8 cellular contexts compared by ENCODE assay signal in genomic region chr20:35329435-35330139, GRCh38. TPM values are rescaled to one million over a fixed set of nuclear protein-coding genes. Genes with fewer than 3 reads are reported as not detected.
A peak's percentile ranks its signal among the peaks of the same experiment; 100 is the strongest.
DNase-seq lines count a peak whose midpoint lies in the region; ATAC-seq and TF ChIP-seq lines count a peak whose summit lies in the region.

No MANE protein-coding gene starts in this region.

- no peak overlapping the region for H2BK15ac ChIP-seq in mesenchymal stem cell (ENCODE audit: low read depth, poor library complexity, severe bottlenecking)

- POLR2A ChIA-PET in OCI-LY7 (lab: Charles Lee), result no interaction called here

- TF ChIP-seq CTCF in AG10803 (conservative IDR thresholded peaks at IDR 0.05; ENCODE audit: low read length) (peak; percentile 58), OCI-LY7 (conservative IDR thresholded peaks at IDR 0.05; ENCODE audit: low read length) (peak; percentile 90)

- H3K4me1 Mint-ChIP-seq in activated naive CD8-positive, alpha-beta T cell treated with anti-CD3 and anti-CD28 coated beads for 36 hours, result peaks cover 30% of the 10 kb centered on the region

- H2BK120ac ChIP-seq in mesenchymal stem cell (ENCODE audit: low read depth, low read length), result no peak overlapping the region

- H3K23ac ChIP-seq in mesenchymal stem cell (ENCODE audit: low read length in 2 of 2), result no peak overlapping the region

- H3K36me3 ChIP-seq in OCI-LY7 (ENCODE audit: insufficient read depth, low read length) (0 out of 2 replicates have a peak, but pooled peaks cover 5% of the 10 kb centered on the region), mesenchymal stem cell (ENCODE audit: control insufficient read depth in 1 of 2, insufficient read depth in 2 of 2, low read depth in 1 of 2, low read length in 2 of 2) (peaks cover 4 to 19% of the 10 kb centered on the region in 2 experiments)

- no peak overlapping the region for H3K27ac Mint-ChIP-seq in activated naive CD8-positive, alpha-beta T cell treated with anti-CD3 and anti-CD28 coated beads for 36 hours

- H3K79me2 ChIP-seq in OCI-LY7 (ENCODE audit: insufficient read depth, low read depth, low read length), result no peaks in the 10 kb centered on the region

- 0 out of 2 replicates have a peak, but pooled peaks cover 5% of the 10 kb centered on the region for H4K20me1 ChIP-seq in OCI-LY7 (ENCODE audit: insufficient read depth, low read length)

- no peak overlapping the region for H3K14ac ChIP-seq in mesenchymal stem cell (ENCODE audit: low read length in 2 of 2)

- H3K4me2 ChIP-seq in OCI-LY7 (ENCODE audit: low read length), result no peak overlapping the region
- H3K4me2 ChIP-seq in mesenchymal stem cell (ENCODE audit: low read length, poor library complexity, severe bottlenecking), result no peak overlapping the region

- H2BK12ac ChIP-seq in mesenchymal stem cell (ENCODE audit: low read length in 2 of 2), result peak overlapping the region; percentile 4 to 28

- peaks cover 3% of the 10 kb centered on the region for H3K79me1 ChIP-seq in mesenchymal stem cell (replicated peaks; ENCODE audit: low read length, poor library complexity, severe bottlenecking)

- no peaks in the 10 kb centered on the region for H3K27me3 Mint-ChIP-seq in activated naive CD8-positive, alpha-beta T cell treated with anti-CD3 and anti-CD28 coated beads for 36 hours

- CTCF ChIA-PET in OCI-LY7 (lab: Charles Lee; ENCODE audit: unreplicated experiment), result no interaction called here

- no peaks in the 10 kb centered on the region for H3K9me2 ChIP-seq in OCI-LY7 (ENCODE audit: insufficient read depth, low read length)

- DNase-seq in AG10803 (ENCODE audit: low read depth) (peak; percentile 39), GM19240 (ENCODE audit: insufficient read length, low spot score) (peak; percentile 20), OCI-LY7 (ENCODE audit: low spot score) (peak; percentile 61), mesenchymal stem cell (peak; percentile 46)
- peak; percentile 59 for DNase-seq in activated naive CD8-positive, alpha-beta T cell treated with anti-CD3 and anti-CD28 coated beads for 36 hours

- H3K9me3 ChIP-seq in OCI-LY7 (ENCODE audit: low read length) (no peaks in the 10 kb centered on the region), mesenchymal stem cell (ENCODE audit: control insufficient read depth, low read length) (no peaks in the 10 kb centered on the region)

- no peak for ATAC-seq in HG03378 (IDR thresholded peaks at IDR 0.05; ENCODE audit: unreplicated experiment)
- no peak for ATAC-seq in HG02840 (IDR thresholded peaks at IDR 0.05; ENCODE audit: low FRiP score, unreplicated experiment)
- no peak for ATAC-seq in GM21515 (IDR thresholded peaks at IDR 0.05; ENCODE audit: unreplicated experiment)

- no peak overlapping the region for H3K9ac ChIP-seq in mesenchymal stem cell (ENCODE audit: low read length)

- H4K91ac ChIP-seq in mesenchymal stem cell (ENCODE audit: low read length), result no peak overlapping the region

- H3K9me3 Mint-ChIP-seq in activated naive CD8-positive, alpha-beta T cell treated with anti-CD3 and anti-CD28 coated beads for 36 hours, result no peaks in the 10 kb centered on the region

- H3K4me3 Mint-ChIP-seq in activated naive CD8-positive, alpha-beta T cell treated with anti-CD3 and anti-CD28 coated beads for 36 hours, result no peak overlapping the region

- no TSS peak for BruUV-seq in OCI-LY7 (replicated peaks; lab: Mats Ljungman, UMichigan)

- H3K27ac ChIP-seq in OCI-LY7 (ENCODE audit: low read depth, low read length, poor library complexity, severe bottlenecking) (no peak overlapping the region), mesenchymal stem cell (ENCODE audit: low read length, poor library complexity, severe bottlenecking) (no peak overlapping the region)

- peak overlapping the region; percentile 76 for H2AK5ac ChIP-seq in mesenchymal stem cell (ENCODE audit: low read length, severe bottlenecking)

- no peak overlapping the region for H2BK5ac ChIP-seq in mesenchymal stem cell (ENCODE audit: low read depth, low read length, poor library complexity, severe bottlenecking)

- intact Hi-C loops in OCI-LY7 (cut with micrococcal nuclease; ENCODE audit: unreplicated experiment), result loop anchor here (2.0 kb wide), 1 partner anchor 25 kb away; no protein-coding TSS in a partner anchor

- no peak overlapping the region for H2AFZ ChIP-seq in OCI-LY7 (ENCODE audit: low read length)
- no peak overlapping the region for H2AFZ ChIP-seq in mesenchymal stem cell (ENCODE audit: low read depth, low read length)

- H3K18ac ChIP-seq in mesenchymal stem cell (ENCODE audit: low read depth in 1 of 2, low read length in 2 of 2), result no peak overlapping the region

- peak overlapping the region; percentile 59 for H4K8ac ChIP-seq in mesenchymal stem cell (ENCODE audit: low read length)

- H3K4me3 ChIP-seq in AG10803 (ENCODE audit: low read length) (no peak overlapping the region), OCI-LY7 (ENCODE audit: low read depth, low read length, poor library complexity, severe bottlenecking) (no peak overlapping the region), mesenchymal stem cell (ENCODE audit: insufficient read depth in 1 of 2, low read depth in 1 of 2, low read length in 2 of 2) (peak overlapping the region in 1 of 2 experiments; percentile 12)

- no peak overlapping the region for H3K4ac ChIP-seq in mesenchymal stem cell (ENCODE audit: low read depth in 1 of 2, low read length in 2 of 2)

- H3K27me3 ChIP-seq in mesenchymal stem cell (ENCODE audit: control insufficient read depth in 1 of 2, insufficient read depth in 1 of 2, low read length in 2 of 2), result no peaks in the 10 kb centered on the region

- 70% methylated on average over 4 of the region's 4 CpGs for whole genome bisulfite sequencing in mesenchymal stem cell

- H3K36me3 Mint-ChIP-seq in activated naive CD8-positive, alpha-beta T cell treated with anti-CD3 and anti-CD28 coated beads for 36 hours, result no peaks in the 10 kb centered on the region

- H3K4me1 ChIP-seq in OCI-LY7 (ENCODE audit: insufficient read depth, low read length, poor library complexity, severe bottlenecking), result no peaks in the 10 kb centered on the region
- H3K4me1 ChIP-seq in mesenchymal stem cell (ENCODE audit: control insufficient read depth, insufficient read depth, low read depth, low read length), result peaks cover 6% of the 10 kb centered on the region

RNA-seq across cellular contexts. Expression of gene FAM83C, which starts 37.4 kb away (rescaled TPM):
- not detected in 2 replicates for total RNA-seq in OCI-LY7 (2014; rRNA removed; shearing (Covaris generic))
- total RNA-seq in OCI-LY7 (2022), result not detected in 2 replicates
- total RNA-seq in activated naive CD8-positive, alpha-beta T cell treated with anti-CD3 and anti-CD28 coated beads for 36 hours, result not detected
- polyA plus RNA-seq in mesenchymal stem cell (2013, experiment 1 of 2), result not detected
- polyA plus RNA-seq in mesenchymal stem cell (2013, experiment 2 of 2), result not detected

RNA-seq across cellular contexts. Expression of gene EIF6, which starts 45.0 kb away (rescaled TPM):
- total RNA-seq in OCI-LY7 (2014; rRNA removed; shearing (Covaris generic)), result 93.9 and 113 TPM in 2 replicates
- total RNA-seq in OCI-LY7 (2022), result 90.6 and 106 TPM in 2 replicates
- total RNA-seq in activated naive CD8-positive, alpha-beta T cell treated with anti-CD3 and anti-CD28 coated beads for 36 hours, result 100 to 1,000 TPM; 172 to 179 TPM
- 110 TPM for polyA plus RNA-seq in mesenchymal stem cell (2013, experiment 1 of 2)
- 112 TPM for polyA plus RNA-seq in mesenchymal stem cell (2013, experiment 2 of 2)

RNA-seq across cellular contexts. Expression of gene MMP24OS, which starts 51.7 kb away (rescaled TPM):
- 13.2 and 14.8 TPM in 2 replicates for total RNA-seq in OCI-LY7 (2014; rRNA removed; shearing (Covaris generic))
- 44.6 and 48.5 TPM in 2 replicates for total RNA-seq in OCI-LY7 (2022)
- 10 to 100 TPM; 27.2 to 27.4 TPM for total RNA-seq in activated naive CD8-positive, alpha-beta T cell treated with anti-CD3 and anti-CD28 coated beads for 36 hours
- polyA plus RNA-seq in mesenchymal stem cell (2013, experiment 1 of 2), result 114 TPM
- polyA plus RNA-seq in mesenchymal stem cell (2013, experiment 2 of 2), result 114 TPM
